ENCODE assay signal across 1 cellular context in the genomic region with DNA sequence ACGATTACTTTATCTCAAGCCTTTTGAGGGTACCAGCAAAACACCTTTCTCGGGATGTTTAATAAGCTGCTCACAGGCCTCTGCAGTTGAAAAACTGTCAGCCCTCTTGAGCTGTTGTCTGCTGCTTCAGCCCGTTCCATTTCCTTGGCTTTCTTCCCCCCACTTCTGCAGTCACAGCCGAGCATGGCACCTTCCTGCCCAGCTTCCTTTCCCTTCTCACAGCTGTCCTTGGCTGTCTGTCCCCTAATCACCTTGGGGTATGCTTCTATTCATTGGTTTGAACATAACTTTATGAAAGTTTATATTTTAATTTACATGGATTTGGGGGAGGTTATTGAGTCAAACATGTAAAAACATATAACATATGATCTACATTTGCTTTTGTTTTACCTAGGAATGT.
TF ChIP-seq lines count a peak whose summit lies in the region.

No MANE protein-coding gene starts in this region.

TF ChIP-seq in HEK293, 187 proteins besides CTCF, POLR2A, EP300 and RAD21:
- TF ChIP-seq TRIM28 (IDR thresholded peaks at IDR 0.05; ENCODE audit: borderline replicate concordance, low read length): no peak
- TF ChIP-seq, protein P1, sequence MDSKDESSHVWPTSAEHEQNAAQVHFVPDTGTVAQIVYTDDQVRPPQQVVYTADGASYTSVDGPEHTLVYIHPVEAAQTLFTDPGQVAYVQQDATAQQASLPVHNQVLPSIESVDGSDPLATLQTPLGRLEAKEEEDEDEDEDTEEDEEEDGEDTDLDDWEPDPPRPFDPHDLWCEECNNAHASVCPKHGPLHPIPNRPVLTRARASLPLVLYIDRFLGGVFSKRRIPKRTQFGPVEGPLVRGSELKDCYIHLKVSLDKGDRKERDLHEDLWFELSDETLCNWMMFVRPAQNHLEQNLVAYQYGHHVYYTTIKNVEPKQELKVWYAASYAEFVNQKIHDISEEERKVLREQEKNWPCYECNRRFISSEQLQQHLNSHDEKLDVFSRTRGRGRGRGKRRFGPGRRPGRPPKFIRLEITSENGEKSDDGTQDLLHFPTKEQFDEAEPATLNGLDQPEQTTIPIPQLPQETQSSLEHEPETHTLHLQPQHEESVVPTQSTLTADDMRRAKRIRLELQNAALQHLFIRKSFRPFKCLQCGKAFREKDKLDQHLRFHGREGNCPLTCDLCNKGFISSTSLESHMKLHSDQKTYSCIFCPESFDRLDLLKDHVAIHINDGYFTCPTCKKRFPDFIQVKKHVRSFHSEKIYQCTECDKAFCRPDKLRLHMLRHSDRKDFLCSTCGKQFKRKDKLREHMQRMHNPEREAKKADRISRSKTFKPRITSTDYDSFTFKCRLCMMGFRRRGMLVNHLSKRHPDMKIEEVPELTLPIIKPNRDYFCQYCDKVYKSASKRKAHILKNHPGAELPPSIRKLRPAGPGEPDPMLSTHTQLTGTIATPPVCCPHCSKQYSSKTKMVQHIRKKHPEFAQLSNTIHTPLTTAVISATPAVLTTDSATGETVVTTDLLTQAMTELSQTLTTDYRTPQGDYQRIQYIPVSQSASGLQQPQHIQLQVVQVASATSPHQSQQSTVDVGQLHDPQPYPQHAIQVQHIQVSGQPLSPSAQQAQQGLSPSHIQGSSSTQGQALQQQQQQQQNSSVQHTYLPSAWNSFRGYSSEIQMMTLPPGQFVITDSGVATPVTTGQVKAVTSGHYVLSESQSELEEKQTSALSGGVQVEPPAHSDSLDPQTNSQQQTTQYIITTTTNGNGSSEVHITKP (tag by site-specific recombination; IDR thresholded peaks at IDR 0.05): peak; percentile 33; the same call in 1 of the 2 replicates
TF ChIP-seq in HEK293: peak in this region for 1.
